In the genomic region with DNA sequence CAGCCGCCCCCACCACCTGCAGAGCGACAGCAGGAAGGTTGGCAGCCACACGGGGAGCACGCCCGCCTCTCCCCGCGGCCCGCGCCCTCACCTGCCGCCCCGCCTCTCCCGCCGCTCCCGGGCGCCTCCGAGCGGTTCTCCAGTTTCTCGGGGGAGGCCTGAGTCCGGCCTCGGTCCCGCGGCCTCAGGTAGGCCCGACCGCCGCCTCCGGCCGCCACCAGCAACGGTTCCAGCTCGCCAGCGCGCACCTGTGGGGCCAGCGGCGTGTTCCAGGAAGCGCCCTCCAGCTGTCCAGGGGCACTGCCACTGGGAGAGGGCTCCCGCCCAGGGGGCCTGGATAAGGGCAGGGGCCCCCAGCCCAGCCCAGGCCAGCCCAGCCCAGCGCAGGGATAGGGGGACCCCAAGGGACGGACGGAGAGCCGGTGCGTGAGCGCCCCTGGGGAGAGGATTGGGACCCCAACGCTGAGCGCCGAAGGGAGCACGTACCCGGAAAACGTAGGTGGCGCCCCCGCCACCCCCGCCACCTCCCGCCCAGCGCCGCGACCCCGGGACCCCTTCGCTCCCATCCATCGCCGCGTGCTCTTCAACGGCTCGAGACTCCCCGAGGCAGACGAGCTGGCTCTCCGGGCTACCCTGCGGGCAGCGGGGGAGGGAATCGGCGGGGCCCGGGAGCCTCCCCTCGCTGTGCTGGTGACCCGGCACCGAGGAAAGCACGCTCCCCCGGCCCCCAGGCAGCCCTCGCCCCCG, we compare ENCODE assay signal across 10 cellular contexts. TPM values are rescaled to one million over a fixed set of nuclear protein-coding genes. Genes with fewer than 3 reads are reported as not detected.
DNase-seq lines count a peak whose midpoint lies in the region.
"Had no signal": no experiment of that assay in that cellular context is flagged by ENCODE, and none has a peak within 500 bp of the region (broad histone marks: within the 10 kb centered on the region; RNA-seq: fewer than 3 reads in every experiment).

No MANE protein-coding gene starts in this region.

- peaks cover 0 to 4% of the 10 kb centered on the region in 2 donors for H3K9me3 ChIP-seq in esophagus (ENCODE audit: control insufficient read depth in 2 of 2, insufficient read depth in 1 of 2, low read depth in 1 of 2, low read length in 1 of 2)
- peaks cover 2% of the 10 kb centered on the region for H3K9me3 ChIP-seq in trophoblast cell (ENCODE audit: insufficient read depth, low read depth, low read length)
- H3K9me3 ChIP-seq: uterus had no signal

- 7 to 10% methylated on average over 42 to 76 of the region's 76 CpGs for WGBS in esophagus, 2 donors
- no CpG with 5 or more reads among the region's 76 CpGs for WGBS in trophoblast cell (ENCODE audit: extremely low coverage, insufficient coverage, insufficient read length)

- no peak overlapping the region for H3K23ac ChIP-seq in trophoblast cell (ENCODE audit: low read length)

- no peak overlapping the region for H3K9ac ChIP-seq in trophoblast cell (ENCODE audit: low read length)

- H4K91ac ChIP-seq in trophoblast cell (ENCODE audit: low read depth, low read length), result no peak overlapping the region

- H2BK5ac ChIP-seq in trophoblast cell (ENCODE audit: low read depth, low read length, poor library complexity), result no peak overlapping the region

- H3K14ac ChIP-seq in trophoblast cell (ENCODE audit: low read length), result no peak overlapping the region

- no peak overlapping the region for H2AK5ac ChIP-seq in trophoblast cell (ENCODE audit: low read length)

- no peak overlapping the region for H2AFZ ChIP-seq in trophoblast cell (ENCODE audit: insufficient read depth, low read length, poor library complexity)

- peak overlapping the region; percentile 54 for H3K4me2 ChIP-seq in trophoblast cell (ENCODE audit: low read length)

- H3K27me3 ChIP-seq in esophagus (ENCODE audit: control insufficient read depth in 1 of 2, insufficient read depth in 2 of 2, low read length in 2 of 2), result peaks cover 0 to 10% of the 10 kb centered on the region in 2 donors
- peaks cover 39% of the 10 kb centered on the region for H3K27me3 ChIP-seq in trophoblast cell (ENCODE audit: insufficient read depth, low read length)

- H2BK120ac ChIP-seq in trophoblast cell (ENCODE audit: insufficient read depth, low read length, poor library complexity), result no peak overlapping the region

- no peak overlapping the region for H4K12ac ChIP-seq in trophoblast cell (ENCODE audit: low read depth, low read length)

- DNase-seq in NCI-H1436 (lab: John Stamatoyannopoulos, UW) (peak; percentile 18), NCI-H1436 treated with DMSO at 0.1 percent for 48 hours (lab: John Stamatoyannopoulos, UW) (no peak), HuH-7 (ENCODE audit: low spot score) (peak; percentile 35), trophoblast cell (no peak), OCI-M1 (lab: John Stamatoyannopoulos, UW) (no peak), NCI-H2107 treated with DMSO at 0.1 percent for 48 hours (lab: John Stamatoyannopoulos, UW; ENCODE audit: unreplicated experiment) (no peak), SIG-M5 treated with dmso at 0.1 percent for 504 hours (lab: John Stamatoyannopoulos, UW; ENCODE audit: unreplicated experiment) (no peak)
- DNase-seq: activated CD4-positive, CD25-positive, alpha-beta regulatory T cell; uterus had no signal

- H3K79me1 ChIP-seq in trophoblast cell (ENCODE audit: low read length), result no peaks in the 10 kb centered on the region

- H3K4me1 ChIP-seq in esophagus (ENCODE audit: control insufficient read depth in 2 of 2, insufficient read depth in 2 of 2, low read length in 1 of 2), result peaks cover 18% of the 10 kb centered on the region in 2 donors
- peaks cover 13 to 25% of the 10 kb centered on the region in 2 experiments for H3K4me1 ChIP-seq in trophoblast cell (ENCODE audit: control insufficient read depth in 1 of 2, insufficient read depth in 2 of 2, low read length in 2 of 2)

- H3K79me2 ChIP-seq in trophoblast cell (ENCODE audit: control insufficient read depth, insufficient read depth, low read length, poor library complexity), result no peaks in the 10 kb centered on the region

- no peak overlapping the region for H2BK12ac ChIP-seq in trophoblast cell (ENCODE audit: low read length)

- no peak overlapping the region for H4K8ac ChIP-seq in trophoblast cell (ENCODE audit: low read depth, low read length)

- H3K18ac ChIP-seq in trophoblast cell (ENCODE audit: low read length), result no peak overlapping the region

- no peak overlapping the region for H3K4ac ChIP-seq in trophoblast cell (ENCODE audit: low read depth, low read length)

- H3K27ac ChIP-seq in esophagus (ENCODE audit: low read depth in 2 of 2, low read length in 1 of 2) (no peak overlapping the region), trophoblast cell (ENCODE audit: low read depth, low read length) (no peak overlapping the region)
- H3K27ac ChIP-seq: uterus had no signal

- peak overlapping the region; percentile 13 to 38 for H3K4me3 ChIP-seq in esophagus (ENCODE audit: low read depth in 1 of 2, low read length in 2 of 2)
- H3K4me3 ChIP-seq in trophoblast cell (ENCODE audit: low read depth, low read length), result no peak overlapping the region

- H3K36me3 ChIP-seq in esophagus (ENCODE audit: control insufficient read depth in 2 of 2, insufficient read depth in 2 of 2, low read length in 1 of 2), result no peaks in the 10 kb centered on the region
- H3K36me3 ChIP-seq in trophoblast cell (ENCODE audit: control insufficient read depth in 1 of 2, insufficient read depth in 2 of 2, low read length in 2 of 2), result no peaks in the 10 kb centered on the region
- H3K36me3 ChIP-seq: uterus had no signal

RNA-seq across cellular contexts. Expression of a gene that starts 2.1 kb away (rescaled TPM):
- under 1 TPM; 0.26 to 0.31 TPM for polyA plus RNA-seq in esophagus
- 0.39 and 0.47 TPM in 2 replicates for polyA plus RNA-seq in trophoblast cell (2013)

RNA-seq across cellular contexts. Expression of a gene that starts 17.8 kb away (rescaled TPM):
- under 1 TPM; 0.28 to 0.47 TPM for polyA plus RNA-seq in esophagus
- polyA plus RNA-seq in trophoblast cell (2013), result 0.57 and 0.81 TPM in 2 replicates

RNA-seq across cellular contexts. Expression of a gene that starts 32.6 kb away (rescaled TPM):
- polyA plus RNA-seq in esophagus, result 10 to 100 TPM in 1 of 2 donors, 1 to 10 TPM in 1; 9.2 to 13.0 TPM
- polyA plus RNA-seq in trophoblast cell (2013), result 27.4 and 28.9 TPM in 2 replicates

RNA-seq across cellular contexts. Expression of a gene that starts 47.5 kb away (rescaled TPM):
- polyA plus RNA-seq in esophagus, result 10 to 100 TPM; 23.2 to 24.2 TPM
- 174 and 187 TPM in 2 replicates for polyA plus RNA-seq in trophoblast cell (2013)

Comparison
In these comparisons a context has a peak if more than half of its experiments do, and no peak if none do; other contexts are left out.
1. DNase-seq: peak in NCI-H1436 (single experiment) and HuH-7 (single experiment); none in NCI-H1436 treated with DMSO at 0.1 percent for 48 hours (single experiment), trophoblast cell (0 of 2), OCI-M1 (single experiment), NCI-H2107 treated with DMSO at 0.1 percent for 48 hours (single experiment) and SIG-M5 treated with dmso at 0.1 percent for 504 hours (single experiment).